ENCODE assay signal across 1 cellular context in the genomic region with DNA sequence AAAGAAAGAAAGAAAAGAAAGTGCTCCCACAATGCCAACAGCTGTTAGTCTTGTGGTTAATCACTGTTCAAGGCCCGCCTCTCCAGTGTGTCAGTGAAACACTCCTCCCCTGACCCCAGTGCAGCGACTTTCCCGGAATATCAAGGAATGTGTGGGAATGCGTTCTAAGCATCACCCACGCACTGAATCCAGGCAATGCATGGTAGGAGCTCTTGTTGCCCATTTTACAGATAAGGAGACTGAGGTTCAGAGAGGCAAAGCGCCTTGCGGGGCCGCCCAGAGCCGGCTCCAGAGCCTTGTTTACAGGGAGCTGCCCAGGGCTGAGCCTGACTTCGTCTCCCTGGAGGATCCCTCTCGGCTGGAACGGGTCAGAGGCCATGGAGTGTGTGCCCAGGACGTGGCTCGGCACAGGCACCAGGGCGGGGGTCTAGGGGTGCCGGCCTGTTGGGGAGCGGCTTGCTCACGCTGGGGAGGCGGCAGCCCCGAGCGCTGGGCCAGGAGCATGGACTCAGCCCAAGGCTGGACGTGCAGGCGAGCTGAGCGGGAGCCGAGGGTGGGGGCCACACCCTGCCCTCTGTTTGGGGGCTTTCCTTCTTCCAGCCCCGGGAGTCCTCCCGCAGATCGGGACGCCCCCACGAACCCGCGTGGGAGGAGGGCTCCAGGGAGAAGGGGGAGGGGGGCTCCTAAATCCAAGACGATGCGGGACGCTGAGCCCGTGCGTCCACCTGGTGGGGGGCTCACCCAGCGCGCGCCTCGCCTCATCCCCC.
TF ChIP-seq lines count a peak whose summit lies in the region.

No MANE protein-coding gene starts in this region.

TF ChIP-seq in HepG2, 621 proteins besides CTCF, POLR2A, EP300 and RAD21 (continued from another document and continues in another):
- TF ChIP-seq, protein P1, sequence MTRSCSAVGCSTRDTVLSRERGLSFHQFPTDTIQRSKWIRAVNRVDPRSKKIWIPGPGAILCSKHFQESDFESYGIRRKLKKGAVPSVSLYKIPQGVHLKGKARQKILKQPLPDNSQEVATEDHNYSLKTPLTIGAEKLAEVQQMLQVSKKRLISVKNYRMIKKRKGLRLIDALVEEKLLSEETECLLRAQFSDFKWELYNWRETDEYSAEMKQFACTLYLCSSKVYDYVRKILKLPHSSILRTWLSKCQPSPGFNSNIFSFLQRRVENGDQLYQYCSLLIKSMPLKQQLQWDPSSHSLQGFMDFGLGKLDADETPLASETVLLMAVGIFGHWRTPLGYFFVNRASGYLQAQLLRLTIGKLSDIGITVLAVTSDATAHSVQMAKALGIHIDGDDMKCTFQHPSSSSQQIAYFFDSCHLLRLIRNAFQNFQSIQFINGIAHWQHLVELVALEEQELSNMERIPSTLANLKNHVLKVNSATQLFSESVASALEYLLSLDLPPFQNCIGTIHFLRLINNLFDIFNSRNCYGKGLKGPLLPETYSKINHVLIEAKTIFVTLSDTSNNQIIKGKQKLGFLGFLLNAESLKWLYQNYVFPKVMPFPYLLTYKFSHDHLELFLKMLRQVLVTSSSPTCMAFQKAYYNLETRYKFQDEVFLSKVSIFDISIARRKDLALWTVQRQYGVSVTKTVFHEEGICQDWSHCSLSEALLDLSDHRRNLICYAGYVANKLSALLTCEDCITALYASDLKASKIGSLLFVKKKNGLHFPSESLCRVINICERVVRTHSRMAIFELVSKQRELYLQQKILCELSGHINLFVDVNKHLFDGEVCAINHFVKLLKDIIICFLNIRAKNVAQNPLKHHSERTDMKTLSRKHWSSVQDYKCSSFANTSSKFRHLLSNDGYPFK (CRISPR knock-in tag; IDR thresholded peaks at IDR 0.05; ENCODE audit: borderline replicate concordance): no peak
- TF ChIP-seq, protein P2, sequence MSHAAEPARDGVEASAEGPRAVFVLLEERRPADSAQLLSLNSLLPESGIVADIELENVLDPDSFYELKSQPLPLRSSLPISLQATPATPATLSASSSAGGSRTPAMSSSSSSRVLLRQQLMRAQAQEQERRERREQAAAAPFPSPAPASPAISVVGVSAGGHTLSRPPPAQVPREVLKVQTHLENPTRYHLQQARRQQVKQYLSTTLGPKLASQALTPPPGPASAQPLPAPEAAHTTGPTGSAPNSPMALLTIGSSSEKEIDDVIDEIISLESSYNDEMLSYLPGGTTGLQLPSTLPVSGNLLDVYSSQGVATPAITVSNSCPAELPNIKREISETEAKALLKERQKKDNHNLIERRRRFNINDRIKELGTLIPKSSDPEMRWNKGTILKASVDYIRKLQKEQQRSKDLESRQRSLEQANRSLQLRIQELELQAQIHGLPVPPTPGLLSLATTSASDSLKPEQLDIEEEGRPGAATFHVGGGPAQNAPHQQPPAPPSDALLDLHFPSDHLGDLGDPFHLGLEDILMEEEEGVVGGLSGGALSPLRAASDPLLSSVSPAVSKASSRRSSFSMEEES (CRISPR knock-in tag; IDR thresholded peaks at IDR 0.05): no peak
- TF ChIP-seq CC2D1A (CRISPR knock-in tag; IDR thresholded peaks at IDR 0.05): no peak
- no peak; the same call in 1 of the 2 replicates for TF ChIP-seq POGZ (CRISPR knock-in tag; IDR thresholded peaks at IDR 0.05)
- TF ChIP-seq, protein P3, sequence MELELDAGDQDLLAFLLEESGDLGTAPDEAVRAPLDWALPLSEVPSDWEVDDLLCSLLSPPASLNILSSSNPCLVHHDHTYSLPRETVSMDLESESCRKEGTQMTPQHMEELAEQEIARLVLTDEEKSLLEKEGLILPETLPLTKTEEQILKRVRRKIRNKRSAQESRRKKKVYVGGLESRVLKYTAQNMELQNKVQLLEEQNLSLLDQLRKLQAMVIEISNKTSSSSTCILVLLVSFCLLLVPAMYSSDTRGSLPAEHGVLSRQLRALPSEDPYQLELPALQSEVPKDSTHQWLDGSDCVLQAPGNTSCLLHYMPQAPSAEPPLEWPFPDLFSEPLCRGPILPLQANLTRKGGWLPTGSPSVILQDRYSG (CRISPR knock-in tag; IDR thresholded peaks at IDR 0.05): no peak
- TF ChIP-seq ETV6 (CRISPR knock-in tag; conservative IDR thresholded peaks at IDR 0.05): no peak
- TF ChIP-seq FOXA3 (CRISPR knock-in tag; IDR thresholded peaks at IDR 0.05): peak; percentile 54
- no peak for TF ChIP-seq HOXD1 (CRISPR knock-in tag; IDR thresholded peaks at IDR 0.05)
- TF ChIP-seq KLF16 (CRISPR knock-in tag; IDR thresholded peaks at IDR 0.05): no peak
- TF ChIP-seq FOSL2 (CRISPR knock-in tag; IDR thresholded peaks at IDR 0.05): no peak
- TF ChIP-seq ZNF816 (CRISPR knock-in tag; IDR thresholded peaks at IDR 0.05; ENCODE audit: borderline replicate concordance): no peak
- TF ChIP-seq, protein P4, sequence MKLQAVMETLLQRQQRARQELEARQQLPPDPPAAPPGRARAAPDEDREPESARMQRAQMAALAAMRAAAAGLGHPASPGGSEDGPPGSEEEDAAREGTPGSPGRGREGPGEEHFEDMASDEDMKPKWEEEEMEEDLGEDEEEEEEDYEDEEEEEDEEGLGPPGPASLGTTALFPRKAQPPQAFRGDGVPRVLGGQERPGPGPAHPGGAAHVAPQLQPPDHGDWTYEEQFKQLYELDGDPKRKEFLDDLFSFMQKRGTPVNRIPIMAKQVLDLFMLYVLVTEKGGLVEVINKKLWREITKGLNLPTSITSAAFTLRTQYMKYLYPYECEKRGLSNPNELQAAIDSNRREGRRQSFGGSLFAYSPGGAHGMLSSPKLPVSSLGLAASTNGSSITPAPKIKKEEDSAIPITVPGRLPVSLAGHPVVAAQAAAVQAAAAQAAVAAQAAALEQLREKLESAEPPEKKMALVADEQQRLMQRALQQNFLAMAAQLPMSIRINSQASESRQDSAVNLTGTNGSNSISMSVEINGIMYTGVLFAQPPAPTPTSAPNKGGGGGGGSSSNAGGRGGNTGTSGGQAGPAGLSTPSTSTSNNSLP (IDR thresholded peaks at IDR 0.05; ENCODE audit: low read depth, low read length): no peak
- no peak for TF ChIP-seq ZNF292 (CRISPR knock-in tag; IDR thresholded peaks at IDR 0.05; ENCODE audit: borderline replicate concordance, low read depth)
- no peak for TF ChIP-seq TOE1 (CRISPR knock-in tag; IDR thresholded peaks at IDR 0.05)
- TF ChIP-seq KAT2B (IDR thresholded peaks at IDR 0.05; ENCODE audit: borderline replicate concordance, low read depth, low read length): no peak
- TF ChIP-seq HHEX (CRISPR knock-in tag; IDR thresholded peaks at IDR 0.05): no peak
- TF ChIP-seq, protein P5, sequence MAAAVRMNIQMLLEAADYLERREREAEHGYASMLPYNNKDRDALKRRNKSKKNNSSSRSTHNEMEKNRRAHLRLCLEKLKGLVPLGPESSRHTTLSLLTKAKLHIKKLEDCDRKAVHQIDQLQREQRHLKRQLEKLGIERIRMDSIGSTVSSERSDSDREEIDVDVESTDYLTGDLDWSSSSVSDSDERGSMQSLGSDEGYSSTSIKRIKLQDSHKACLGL (CRISPR knock-in tag; IDR thresholded peaks at IDR 0.05): no peak
- no peak for TF ChIP-seq GTF3A (CRISPR knock-in tag; conservative IDR thresholded peaks at IDR 0.05)
- no peak for TF ChIP-seq FOXK2 (IDR thresholded peaks at IDR 0.05)
- peak; percentile 42; the same call in 1 of the 2 replicates for TF ChIP-seq PHF21A (CRISPR knock-in tag; IDR thresholded peaks at IDR 0.05)
- no peak for TF ChIP-seq ZNF605 (CRISPR knock-in tag; IDR thresholded peaks at IDR 0.05)
- no peak for TF ChIP-seq ZFP36L1 (CRISPR knock-in tag; IDR thresholded peaks at IDR 0.05)
- TF ChIP-seq, protein P6, sequence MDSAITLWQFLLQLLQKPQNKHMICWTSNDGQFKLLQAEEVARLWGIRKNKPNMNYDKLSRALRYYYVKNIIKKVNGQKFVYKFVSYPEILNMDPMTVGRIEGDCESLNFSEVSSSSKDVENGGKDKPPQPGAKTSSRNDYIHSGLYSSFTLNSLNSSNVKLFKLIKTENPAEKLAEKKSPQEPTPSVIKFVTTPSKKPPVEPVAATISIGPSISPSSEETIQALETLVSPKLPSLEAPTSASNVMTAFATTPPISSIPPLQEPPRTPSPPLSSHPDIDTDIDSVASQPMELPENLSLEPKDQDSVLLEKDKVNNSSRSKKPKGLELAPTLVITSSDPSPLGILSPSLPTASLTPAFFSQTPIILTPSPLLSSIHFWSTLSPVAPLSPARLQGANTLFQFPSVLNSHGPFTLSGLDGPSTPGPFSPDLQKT (CRISPR knock-in tag; IDR thresholded peaks at IDR 0.05; ENCODE audit: borderline replicate concordance): no peak
- no peak for TF ChIP-seq CCAR2 (optimal IDR thresholded peaks at IDR 0.05; ENCODE audit: low read depth, low read length)
- TF ChIP-seq, protein P7, sequence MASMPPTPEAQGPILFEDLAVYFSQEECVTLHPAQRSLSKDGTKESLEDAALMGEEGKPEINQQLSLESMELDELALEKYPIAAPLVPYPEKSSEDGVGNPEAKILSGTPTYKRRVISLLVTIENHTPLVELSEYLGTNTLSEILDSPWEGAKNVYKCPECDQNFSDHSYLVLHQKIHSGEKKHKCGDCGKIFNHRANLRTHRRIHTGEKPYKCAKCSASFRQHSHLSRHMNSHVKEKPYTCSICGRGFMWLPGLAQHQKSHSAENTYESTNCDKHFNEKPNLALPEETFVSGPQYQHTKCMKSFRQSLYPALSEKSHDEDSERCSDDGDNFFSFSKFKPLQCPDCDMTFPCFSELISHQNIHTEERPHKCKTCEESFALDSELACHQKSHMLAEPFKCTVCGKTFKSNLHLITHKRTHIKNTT (CRISPR knock-in tag; IDR thresholded peaks at IDR 0.05): no peak
- peak; percentile 77 for TF ChIP-seq AGO2 (optimal IDR thresholded peaks at IDR 0.05; ENCODE audit: low read depth, low read length)
- TF ChIP-seq ZNF136 (CRISPR knock-in tag; IDR thresholded peaks at IDR 0.05; ENCODE audit: low read depth): no peak
- TF ChIP-seq ZNF644 (CRISPR knock-in tag; IDR thresholded peaks at IDR 0.05; ENCODE audit: low read depth): no peak
- no peak for TF ChIP-seq NFIC (IDR thresholded peaks at IDR 0.05; ENCODE audit: low read length)
- no peak for TF ChIP-seq MAF1 (CRISPR knock-in tag; IDR thresholded peaks at IDR 0.05; ENCODE audit: borderline replicate concordance)
- TF ChIP-seq EEA1 (CRISPR knock-in tag; IDR thresholded peaks at IDR 0.05; ENCODE audit: borderline replicate concordance): 0 out of 2 replicates have a peak, but pooled peaks have one; percentile 44
- no peak for TF ChIP-seq ZSCAN12 (CRISPR knock-in tag; IDR thresholded peaks at IDR 0.05)
- no peak for TF ChIP-seq SRSF1 (optimal IDR thresholded peaks at IDR 0.05; ENCODE audit: low read depth, low read length)
- TF ChIP-seq, protein P8, sequence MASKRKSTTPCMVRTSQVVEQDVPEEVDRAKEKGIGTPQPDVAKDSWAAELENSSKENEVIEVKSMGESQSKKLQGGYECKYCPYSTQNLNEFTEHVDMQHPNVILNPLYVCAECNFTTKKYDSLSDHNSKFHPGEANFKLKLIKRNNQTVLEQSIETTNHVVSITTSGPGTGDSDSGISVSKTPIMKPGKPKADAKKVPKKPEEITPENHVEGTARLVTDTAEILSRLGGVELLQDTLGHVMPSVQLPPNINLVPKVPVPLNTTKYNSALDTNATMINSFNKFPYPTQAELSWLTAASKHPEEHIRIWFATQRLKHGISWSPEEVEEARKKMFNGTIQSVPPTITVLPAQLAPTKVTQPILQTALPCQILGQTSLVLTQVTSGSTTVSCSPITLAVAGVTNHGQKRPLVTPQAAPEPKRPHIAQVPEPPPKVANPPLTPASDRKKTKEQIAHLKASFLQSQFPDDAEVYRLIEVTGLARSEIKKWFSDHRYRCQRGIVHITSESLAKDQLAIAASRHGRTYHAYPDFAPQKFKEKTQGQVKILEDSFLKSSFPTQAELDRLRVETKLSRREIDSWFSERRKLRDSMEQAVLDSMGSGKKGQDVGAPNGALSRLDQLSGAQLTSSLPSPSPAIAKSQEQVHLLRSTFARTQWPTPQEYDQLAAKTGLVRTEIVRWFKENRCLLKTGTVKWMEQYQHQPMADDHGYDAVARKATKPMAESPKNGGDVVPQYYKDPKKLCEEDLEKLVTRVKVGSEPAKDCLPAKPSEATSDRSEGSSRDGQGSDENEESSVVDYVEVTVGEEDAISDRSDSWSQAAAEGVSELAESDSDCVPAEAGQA (IDR thresholded peaks at IDR 0.05; ENCODE audit: low read depth): no peak
- TF ChIP-seq, protein P8 (CRISPR knock-in tag; IDR thresholded peaks at IDR 0.05; ENCODE audit: borderline replicate concordance): no peak
- TF ChIP-seq FOXP1 (IDR thresholded peaks at IDR 0.05): no peak
- TF ChIP-seq FOXP1 (CRISPR knock-in tag; IDR thresholded peaks at IDR 0.05): no peak
- TF ChIP-seq, protein P9, sequence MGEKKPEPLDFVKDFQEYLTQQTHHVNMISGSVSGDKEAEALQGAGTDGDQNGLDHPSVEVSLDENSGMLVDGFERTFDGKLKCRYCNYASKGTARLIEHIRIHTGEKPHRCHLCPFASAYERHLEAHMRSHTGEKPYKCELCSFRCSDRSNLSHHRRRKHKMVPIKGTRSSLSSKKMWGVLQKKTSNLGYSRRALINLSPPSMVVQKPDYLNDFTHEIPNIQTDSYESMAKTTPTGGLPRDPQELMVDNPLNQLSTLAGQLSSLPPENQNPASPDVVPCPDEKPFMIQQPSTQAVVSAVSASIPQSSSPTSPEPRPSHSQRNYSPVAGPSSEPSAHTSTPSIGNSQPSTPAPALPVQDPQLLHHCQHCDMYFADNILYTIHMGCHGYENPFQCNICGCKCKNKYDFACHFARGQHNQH (CRISPR knock-in tag; IDR thresholded peaks at IDR 0.05): no peak
- peak; percentile 70; the same call in 1 of the 2 replicates for TF ChIP-seq ZNF747 (CRISPR knock-in tag; IDR thresholded peaks at IDR 0.05; ENCODE audit: borderline replicate concordance)
- TF ChIP-seq, protein P10, sequence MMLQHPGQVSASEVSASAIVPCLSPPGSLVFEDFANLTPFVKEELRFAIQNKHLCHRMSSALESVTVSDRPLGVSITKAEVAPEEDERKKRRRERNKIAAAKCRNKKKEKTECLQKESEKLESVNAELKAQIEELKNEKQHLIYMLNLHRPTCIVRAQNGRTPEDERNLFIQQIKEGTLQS (CRISPR knock-in tag; IDR thresholded peaks at IDR 0.05): no peak
- TF ChIP-seq, protein P11, sequence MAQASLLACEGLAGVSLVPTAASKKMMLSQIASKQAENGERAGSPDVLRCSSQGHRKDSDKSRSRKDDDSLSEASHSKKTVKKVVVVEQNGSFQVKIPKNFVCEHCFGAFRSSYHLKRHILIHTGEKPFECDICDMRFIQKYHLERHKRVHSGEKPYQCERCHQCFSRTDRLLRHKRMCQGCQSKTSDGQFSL (CRISPR knock-in tag; IDR thresholded peaks at IDR 0.05): no peak
- TF ChIP-seq REPIN1 (CRISPR knock-in tag; IDR thresholded peaks at IDR 0.05; ENCODE audit: borderline replicate concordance, low read depth): no peak
